ENCODE assay signal across 2 cellular contexts in the genomic region with DNA sequence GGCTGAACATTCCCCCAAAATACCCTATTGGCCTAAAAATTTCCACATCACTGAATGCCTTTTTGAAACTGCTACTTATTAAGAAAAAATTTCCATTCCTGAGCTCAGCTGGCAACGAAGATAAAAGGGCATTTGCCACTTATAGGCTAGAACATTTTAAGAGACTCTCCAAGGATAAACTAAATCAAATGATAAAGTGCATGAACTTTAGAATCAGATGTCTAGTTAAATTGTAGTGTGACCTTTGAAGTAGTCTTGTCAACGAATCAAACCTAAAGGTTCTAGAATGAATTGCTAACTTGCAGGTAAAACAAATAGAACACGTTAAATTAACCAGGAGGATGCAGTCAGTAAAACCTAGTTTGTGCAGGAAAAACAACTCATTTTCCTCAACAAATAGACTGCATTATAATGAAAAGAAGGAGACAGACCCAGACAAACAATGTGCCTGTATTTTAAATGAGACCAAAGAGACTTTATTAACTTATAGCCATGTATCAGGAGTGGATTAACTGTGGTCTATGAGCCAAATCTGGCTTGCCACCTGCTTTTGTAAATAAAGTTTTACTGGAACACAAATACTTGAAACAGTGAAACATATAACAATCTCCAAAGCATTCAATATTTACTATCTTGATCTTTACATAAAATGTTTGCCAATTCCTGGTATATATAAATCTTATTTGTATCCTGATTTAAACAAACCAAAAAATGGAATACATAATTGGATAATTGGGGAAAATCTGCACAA.
A peak's percentile ranks its signal among the peaks of the same experiment; 100 is the strongest.
TF ChIP-seq lines count a peak whose summit lies in the region.

No MANE protein-coding gene starts in this region.

TF ChIP-seq in GM12878, 131 proteins besides CTCF, POLR2A, EP300 and RAD21:
- TF ChIP-seq MTA3 (IDR thresholded peaks at IDR 0.05; ENCODE audit: borderline replicate concordance, low read length) (no peak), TBL1XR1 (IDR thresholded peaks at IDR 0.05; ENCODE audit: low read depth, low read length) (no peak), PRDM15 (CRISPR knock-in tag; IDR thresholded peaks at IDR 0.05) (no peak), EZH2 (IDR thresholded peaks at IDR 0.05; ENCODE audit: borderline replicate concordance, control insufficient read depth, low read depth, low read length) (no peak), MEF2B (IDR thresholded peaks at IDR 0.05; ENCODE audit: partially characterized antibody, poor library complexity, severe bottlenecking) (no peak), HDGF (IDR thresholded peaks at IDR 0.05) (no peak), JUND (IDR thresholded peaks at IDR 0.05; ENCODE audit: low read depth, low read length) (no peak)
- TF ChIP-seq, protein P1, sequence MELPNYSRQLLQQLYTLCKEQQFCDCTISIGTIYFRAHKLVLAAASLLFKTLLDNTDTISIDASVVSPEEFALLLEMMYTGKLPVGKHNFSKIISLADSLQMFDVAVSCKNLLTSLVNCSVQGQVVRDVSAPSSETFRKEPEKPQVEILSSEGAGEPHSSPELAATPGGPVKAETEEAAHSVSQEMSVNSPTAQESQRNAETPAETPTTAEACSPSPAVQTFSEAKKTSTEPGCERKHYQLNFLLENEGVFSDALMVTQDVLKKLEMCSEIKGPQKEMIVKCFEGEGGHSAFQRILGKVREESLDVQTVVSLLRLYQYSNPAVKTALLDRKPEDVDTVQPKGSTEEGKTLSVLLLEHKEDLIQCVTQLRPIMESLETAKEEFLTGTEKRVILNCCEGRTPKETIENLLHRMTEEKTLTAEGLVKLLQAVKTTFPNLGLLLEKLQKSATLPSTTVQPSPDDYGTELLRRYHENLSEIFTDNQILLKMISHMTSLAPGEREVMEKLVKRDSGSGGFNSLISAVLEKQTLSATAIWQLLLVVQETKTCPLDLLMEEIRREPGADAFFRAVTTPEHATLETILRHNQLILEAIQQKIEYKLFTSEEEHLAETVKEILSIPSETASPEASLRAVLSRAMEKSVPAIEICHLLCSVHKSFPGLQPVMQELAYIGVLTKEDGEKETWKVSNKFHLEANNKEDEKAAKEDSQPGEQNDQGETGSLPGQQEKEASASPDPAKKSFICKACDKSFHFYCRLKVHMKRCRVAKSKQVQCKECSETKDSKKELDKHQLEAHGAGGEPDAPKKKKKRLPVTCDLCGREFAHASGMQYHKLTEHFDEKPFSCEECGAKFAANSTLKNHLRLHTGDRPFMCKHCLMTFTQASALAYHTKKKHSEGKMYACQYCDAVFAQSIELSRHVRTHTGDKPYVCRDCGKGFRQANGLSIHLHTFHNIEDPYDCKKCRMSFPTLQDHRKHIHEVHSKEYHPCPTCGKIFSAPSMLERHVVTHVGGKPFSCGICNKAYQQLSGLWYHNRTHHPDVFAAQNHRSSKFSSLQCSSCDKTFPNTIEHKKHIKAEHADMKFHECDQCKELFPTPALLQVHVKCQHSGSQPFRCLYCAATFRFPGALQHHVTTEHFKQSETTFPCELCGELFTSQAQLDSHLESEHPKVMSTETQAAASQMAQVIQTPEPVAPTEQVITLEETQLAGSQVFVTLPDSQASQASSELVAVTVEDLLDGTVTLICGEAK (IDR thresholded peaks at IDR 0.05; ENCODE audit: borderline replicate concordance) = peak; percentile 65; the same call in 1 of the 2 replicates
- TF ChIP-seq, protein P2, sequence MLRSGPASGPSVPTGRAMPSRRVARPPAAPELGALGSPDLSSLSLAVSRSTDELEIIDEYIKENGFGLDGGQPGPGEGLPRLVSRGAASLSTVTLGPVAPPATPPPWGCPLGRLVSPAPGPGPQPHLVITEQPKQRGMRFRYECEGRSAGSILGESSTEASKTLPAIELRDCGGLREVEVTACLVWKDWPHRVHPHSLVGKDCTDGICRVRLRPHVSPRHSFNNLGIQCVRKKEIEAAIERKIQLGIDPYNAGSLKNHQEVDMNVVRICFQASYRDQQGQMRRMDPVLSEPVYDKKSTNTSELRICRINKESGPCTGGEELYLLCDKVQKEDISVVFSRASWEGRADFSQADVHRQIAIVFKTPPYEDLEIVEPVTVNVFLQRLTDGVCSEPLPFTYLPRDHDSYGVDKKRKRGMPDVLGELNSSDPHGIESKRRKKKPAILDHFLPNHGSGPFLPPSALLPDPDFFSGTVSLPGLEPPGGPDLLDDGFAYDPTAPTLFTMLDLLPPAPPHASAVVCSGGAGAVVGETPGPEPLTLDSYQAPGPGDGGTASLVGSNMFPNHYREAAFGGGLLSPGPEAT (IDR thresholded peaks at IDR 0.05; ENCODE audit: low read depth) = 0 out of 2 replicates have a peak, but pooled peaks have one; percentile 12
- TF ChIP-seq, protein P3, sequence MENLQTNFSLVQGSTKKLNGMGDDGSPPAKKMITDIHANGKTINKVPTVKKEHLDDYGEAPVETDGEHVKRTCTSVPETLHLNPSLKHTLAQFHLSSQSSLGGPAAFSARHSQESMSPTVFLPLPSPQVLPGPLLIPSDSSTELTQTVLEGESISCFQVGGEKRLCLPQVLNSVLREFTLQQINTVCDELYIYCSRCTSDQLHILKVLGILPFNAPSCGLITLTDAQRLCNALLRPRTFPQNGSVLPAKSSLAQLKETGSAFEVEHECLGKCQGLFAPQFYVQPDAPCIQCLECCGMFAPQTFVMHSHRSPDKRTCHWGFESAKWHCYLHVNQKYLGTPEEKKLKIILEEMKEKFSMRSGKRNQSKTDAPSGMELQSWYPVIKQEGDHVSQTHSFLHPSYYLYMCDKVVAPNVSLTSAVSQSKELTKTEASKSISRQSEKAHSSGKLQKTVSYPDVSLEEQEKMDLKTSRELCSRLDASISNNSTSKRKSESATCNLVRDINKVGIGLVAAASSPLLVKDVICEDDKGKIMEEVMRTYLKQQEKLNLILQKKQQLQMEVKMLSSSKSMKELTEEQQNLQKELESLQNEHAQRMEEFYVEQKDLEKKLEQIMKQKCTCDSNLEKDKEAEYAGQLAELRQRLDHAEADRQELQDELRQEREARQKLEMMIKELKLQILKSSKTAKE (IDR thresholded peaks at IDR 0.05; ENCODE audit: low read depth, poor library complexity, severe bottlenecking) = no peak

TF ChIP-seq in liver, 16 proteins besides CTCF, POLR2A, EP300 and RAD21:
- TF ChIP-seq JUND (IDR thresholded peaks at IDR 0.05) (peak in 1 of 2 donors; percentile 46), TAF1 (conservative IDR thresholded peaks at IDR 0.05) (no peak), HNF4G (IDR thresholded peaks at IDR 0.05) (peak; percentile 10), FOXA1 (IDR thresholded peaks at IDR 0.05) (no peak), EGR1 (IDR thresholded peaks at IDR 0.05; ENCODE audit: low read depth in 2 of 2) (no peak), HNF4A (conservative IDR thresholded peaks at IDR 0.05) (peak; percentile 74 to 75), GABPA (IDR thresholded peaks at IDR 0.05 in 1 of 2, conservative IDR thresholded peaks at IDR 0.05 in 1 of 2) (no peak), ZBTB33 (IDR thresholded peaks at IDR 0.05) (no peak), FOXA2 (IDR thresholded peaks at IDR 0.05) (no peak), SP1 (IDR thresholded peaks at IDR 0.05) (peak; percentile 60), NR2F2 (IDR thresholded peaks at IDR 0.05) (no peak), REST (IDR thresholded peaks at IDR 0.05) (no peak), RXRA (IDR thresholded peaks at IDR 0.05) (peak; percentile 39 to 74), YY1 (IDR thresholded peaks at IDR 0.05) (peak; percentile 15)
- TF ChIP-seq, protein P4, sequence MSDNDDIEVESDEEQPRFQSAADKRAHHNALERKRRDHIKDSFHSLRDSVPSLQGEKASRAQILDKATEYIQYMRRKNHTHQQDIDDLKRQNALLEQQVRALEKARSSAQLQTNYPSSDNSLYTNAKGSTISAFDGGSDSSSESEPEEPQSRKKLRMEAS (IDR thresholded peaks at IDR 0.05) = peak; percentile 18
- TF ChIP-seq, protein P5, sequence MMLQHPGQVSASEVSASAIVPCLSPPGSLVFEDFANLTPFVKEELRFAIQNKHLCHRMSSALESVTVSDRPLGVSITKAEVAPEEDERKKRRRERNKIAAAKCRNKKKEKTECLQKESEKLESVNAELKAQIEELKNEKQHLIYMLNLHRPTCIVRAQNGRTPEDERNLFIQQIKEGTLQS (IDR thresholded peaks at IDR 0.05) = no peak
